In the genomic region with DNA sequence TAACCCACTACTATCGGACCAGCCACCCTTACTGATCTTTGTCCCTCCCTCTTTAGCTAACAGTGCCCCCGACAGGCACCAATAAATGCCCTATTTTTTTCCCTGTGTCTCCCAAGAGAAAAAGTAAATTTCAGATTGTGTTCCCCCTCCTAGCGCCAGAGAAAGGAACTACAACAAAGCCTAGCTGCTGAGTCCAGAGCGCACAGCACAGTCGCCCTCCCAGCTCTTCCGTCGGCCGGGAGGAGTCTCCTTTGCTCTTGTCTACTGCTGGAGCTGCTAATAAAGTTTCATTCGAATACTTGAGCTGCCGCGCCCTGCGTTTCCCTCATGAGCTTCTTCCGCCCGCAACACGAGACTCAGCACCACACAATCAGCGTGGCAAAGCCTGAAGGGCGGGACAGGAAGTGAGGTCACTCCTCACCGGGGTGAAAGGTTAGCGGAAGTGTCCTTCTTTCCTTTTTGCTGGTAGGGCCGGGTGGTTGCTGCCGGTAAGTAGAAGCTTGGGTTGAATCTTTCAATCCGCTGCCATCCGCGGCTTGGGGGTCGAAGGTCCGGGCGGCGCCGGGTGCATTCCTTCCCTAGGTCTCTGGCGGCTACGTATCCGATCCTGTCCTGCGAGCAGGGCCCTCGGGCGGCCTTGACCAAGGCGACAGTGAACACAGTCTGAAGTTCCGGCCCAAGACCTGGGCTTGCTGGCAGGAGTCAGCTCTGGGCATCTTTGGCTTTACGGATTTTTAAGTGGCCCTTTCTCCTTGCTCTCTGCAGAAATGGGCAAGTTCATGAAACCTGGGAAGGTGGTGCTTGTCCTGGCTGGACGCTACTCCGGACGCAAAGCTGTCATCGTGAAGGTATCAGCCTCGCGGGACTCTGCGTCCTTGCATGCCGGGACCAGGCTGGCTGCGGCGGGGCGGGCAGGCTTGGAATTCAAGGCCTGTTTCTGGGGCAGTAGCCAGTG, we compare ENCODE assay signal across 1 cellular context.
TF ChIP-seq lines count a peak whose summit lies in the region.

A gene (plus strand): TSS at position 436 of the 955 bp plus-strand sequence. CDS start 332 bp downstream, at position 768.

TF ChIP-seq in A549, 52 proteins besides CTCF, POLR2A, EP300 and RAD21 (continued from another document):
- TF ChIP-seq POLR2AphosphoS2 (conservative IDR thresholded peaks at IDR 0.05; ENCODE audit: low read length) (no peak), MAFK (IDR thresholded peaks at IDR 0.05; ENCODE audit: partially characterized antibody) (peak; percentile 39), RARB (CRISPR knock-in tag; IDR thresholded peaks at IDR 0.05) (0 out of 2 replicates have a peak, but pooled peaks have one; percentile 55), CBX8 (IDR thresholded peaks at IDR 0.05) (no peak), GATA3 (IDR thresholded peaks at IDR 0.05; ENCODE audit: borderline replicate concordance) (peak; percentile 75), NFE2L2 (conservative IDR thresholded peaks at IDR 0.05; ENCODE audit: low read length) (no peak; the same call in 1 of the 2 replicates), HDAC2 (IDR thresholded peaks at IDR 0.05) (no peak), ESRRA (IDR thresholded peaks at IDR 0.05; ENCODE audit: borderline replicate concordance, low read length) (peak; percentile 53), ZSCAN20 (CRISPR knock-in tag; IDR thresholded peaks at IDR 0.05) (no peak), EHF (CRISPR knock-in tag; IDR thresholded peaks at IDR 0.05) (no peak), SREBF2 (IDR thresholded peaks at IDR 0.05) (no peak), NPAS2 (CRISPR knock-in tag; IDR thresholded peaks at IDR 0.05; ENCODE audit: borderline replicate concordance) (peak; percentile 90), HOXB5 (CRISPR knock-in tag; IDR thresholded peaks at IDR 0.05) (no peak; the same call in 1 of the 2 replicates), CEBPB (IDR thresholded peaks at IDR 0.05) (peak in 1 of 2 experiments; percentile 61; a peak in 2 of 4 replicates), ZFP36 (IDR thresholded peaks at IDR 0.05; ENCODE audit: borderline replicate concordance, partially characterized antibody) (no peak), BHLHE40 (IDR thresholded peaks at IDR 0.05; ENCODE audit: low read depth, low read length) (peak; percentile 83), RNF2 (IDR thresholded peaks at IDR 0.05; ENCODE audit: borderline replicate concordance, low read depth) (no peak), TFCP2L1 (CRISPR knock-in tag; IDR thresholded peaks at IDR 0.05) (peak; percentile 68; the same call in 1 of the 2 replicates), HOXA7 (CRISPR knock-in tag; IDR thresholded peaks at IDR 0.05) (0 out of 2 replicates have a peak, but pooled peaks have one; percentile 15), CHD2 (IDR thresholded peaks at IDR 0.05; ENCODE audit: low read length, partially characterized antibody) (peak; percentile 59), JUNB (IDR thresholded peaks at IDR 0.05) (no peak), JUN (IDR thresholded peaks at IDR 0.05) (peak; percentile 96 to 99), KDM1A (IDR thresholded peaks at IDR 0.05; ENCODE audit: low read depth) (no peak), FOSB (CRISPR knock-in tag; IDR thresholded peaks at IDR 0.05) (no peak)
- TF ChIP-seq, protein P1, sequence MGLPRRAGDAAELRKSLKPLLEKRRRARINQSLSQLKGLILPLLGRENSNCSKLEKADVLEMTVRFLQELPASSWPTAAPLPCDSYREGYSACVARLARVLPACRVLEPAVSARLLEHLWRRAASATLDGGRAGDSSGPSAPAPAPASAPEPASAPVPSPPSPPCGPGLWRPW (IDR thresholded peaks at IDR 0.05): no peak
- TF ChIP-seq, protein P2, sequence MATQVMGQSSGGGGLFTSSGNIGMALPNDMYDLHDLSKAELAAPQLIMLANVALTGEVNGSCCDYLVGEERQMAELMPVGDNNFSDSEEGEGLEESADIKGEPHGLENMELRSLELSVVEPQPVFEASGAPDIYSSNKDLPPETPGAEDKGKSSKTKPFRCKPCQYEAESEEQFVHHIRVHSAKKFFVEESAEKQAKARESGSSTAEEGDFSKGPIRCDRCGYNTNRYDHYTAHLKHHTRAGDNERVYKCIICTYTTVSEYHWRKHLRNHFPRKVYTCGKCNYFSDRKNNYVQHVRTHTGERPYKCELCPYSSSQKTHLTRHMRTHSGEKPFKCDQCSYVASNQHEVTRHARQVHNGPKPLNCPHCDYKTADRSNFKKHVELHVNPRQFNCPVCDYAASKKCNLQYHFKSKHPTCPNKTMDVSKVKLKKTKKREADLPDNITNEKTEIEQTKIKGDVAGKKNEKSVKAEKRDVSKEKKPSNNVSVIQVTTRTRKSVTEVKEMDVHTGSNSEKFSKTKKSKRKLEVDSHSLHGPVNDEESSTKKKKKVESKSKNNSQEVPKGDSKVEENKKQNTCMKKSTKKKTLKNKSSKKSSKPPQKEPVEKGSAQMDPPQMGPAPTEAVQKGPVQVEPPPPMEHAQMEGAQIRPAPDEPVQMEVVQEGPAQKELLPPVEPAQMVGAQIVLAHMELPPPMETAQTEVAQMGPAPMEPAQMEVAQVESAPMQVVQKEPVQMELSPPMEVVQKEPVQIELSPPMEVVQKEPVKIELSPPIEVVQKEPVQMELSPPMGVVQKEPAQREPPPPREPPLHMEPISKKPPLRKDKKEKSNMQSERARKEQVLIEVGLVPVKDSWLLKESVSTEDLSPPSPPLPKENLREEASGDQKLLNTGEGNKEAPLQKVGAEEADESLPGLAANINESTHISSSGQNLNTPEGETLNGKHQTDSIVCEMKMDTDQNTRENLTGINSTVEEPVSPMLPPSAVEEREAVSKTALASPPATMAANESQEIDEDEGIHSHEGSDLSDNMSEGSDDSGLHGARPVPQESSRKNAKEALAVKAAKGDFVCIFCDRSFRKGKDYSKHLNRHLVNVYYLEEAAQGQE (IDR thresholded peaks at IDR 0.05): peak; percentile 58
- TF ChIP-seq, protein P3, sequence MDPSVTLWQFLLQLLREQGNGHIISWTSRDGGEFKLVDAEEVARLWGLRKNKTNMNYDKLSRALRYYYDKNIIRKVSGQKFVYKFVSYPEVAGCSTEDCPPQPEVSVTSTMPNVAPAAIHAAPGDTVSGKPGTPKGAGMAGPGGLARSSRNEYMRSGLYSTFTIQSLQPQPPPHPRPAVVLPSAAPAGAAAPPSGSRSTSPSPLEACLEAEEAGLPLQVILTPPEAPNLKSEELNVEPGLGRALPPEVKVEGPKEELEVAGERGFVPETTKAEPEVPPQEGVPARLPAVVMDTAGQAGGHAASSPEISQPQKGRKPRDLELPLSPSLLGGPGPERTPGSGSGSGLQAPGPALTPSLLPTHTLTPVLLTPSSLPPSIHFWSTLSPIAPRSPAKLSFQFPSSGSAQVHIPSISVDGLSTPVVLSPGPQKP (IDR thresholded peaks at IDR 0.05; ENCODE audit: low read depth, low read length): no peak
- TF ChIP-seq, protein P4, sequence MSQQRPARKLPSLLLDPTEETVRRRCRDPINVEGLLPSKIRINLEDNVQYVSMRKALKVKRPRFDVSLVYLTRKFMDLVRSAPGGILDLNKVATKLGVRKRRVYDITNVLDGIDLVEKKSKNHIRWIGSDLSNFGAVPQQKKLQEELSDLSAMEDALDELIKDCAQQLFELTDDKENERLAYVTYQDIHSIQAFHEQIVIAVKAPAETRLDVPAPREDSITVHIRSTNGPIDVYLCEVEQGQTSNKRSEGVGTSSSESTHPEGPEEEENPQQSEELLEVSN (IDR thresholded peaks at IDR 0.05; ENCODE audit: borderline replicate concordance, low read depth): 0 out of 2 replicates have a peak, but pooled peaks have one; percentile 64
TF ChIP-seq in A549: peak in this region for 25.
